ENCODE assay signal across 15 cellular contexts in genomic region chr16:28566233-28566925, GRCh38. TPM values are rescaled to one million over a fixed set of nuclear protein-coding genes. Genes with fewer than 3 reads are reported as not detected.
"Had no signal": no experiment of that assay in that cellular context is flagged by ENCODE, and none has a peak within 500 bp of the region (broad histone marks: within the 10 kb centered on the region; RNA-seq: fewer than 3 reads in every experiment).

No MANE protein-coding gene starts in this region.

RNA-seq across cellular contexts. Expression of gene NUPR1, which starts 27.6 kb away (rescaled TPM):
- total RNA-seq: natural killer cell treated with Interleukin-12 subunit alpha and Interleukin-12 subunit beta and Interleukin-15 and Interleukin-18, amount 100 ng/mL, for 72 hours had no signal
- polyA plus RNA-seq: naive thymus-derived CD8-positive, alpha-beta T cell had no signal

RNA-seq across cellular contexts. Expression of gene SULT1A2, which starts 30.5 kb away (rescaled TPM):
- total RNA-seq: occipital lobe, osteoblast, smooth muscle cell, suprapubic skin had no signal
- polyA plus RNA-seq: naive thymus-derived CD8-positive, alpha-beta T cell; smooth muscle cell had no signal

RNA-seq across cellular contexts. Expression of gene SULT1A1, which starts 43.5 kb away (rescaled TPM):
- total RNA-seq: smooth muscle cell had no signal

RNA-seq across cellular contexts. Expression of gene IL27, which starts 59.7 kb away (rescaled TPM):
- total RNA-seq: naive thymus-derived CD8-positive, alpha-beta T cell; occipital lobe; osteoblast; ovary; prostate gland; pulmonary artery endothelial cell; right atrium auricular region; sciatic nerve; smooth muscle cell; transverse colon; upper lobe of right lung; urinary bladder; uterus had no signal
- polyA plus RNA-seq: naive thymus-derived CD8-positive, alpha-beta T cell; ovary; smooth muscle cell had no signal
